In the genomic region with DNA sequence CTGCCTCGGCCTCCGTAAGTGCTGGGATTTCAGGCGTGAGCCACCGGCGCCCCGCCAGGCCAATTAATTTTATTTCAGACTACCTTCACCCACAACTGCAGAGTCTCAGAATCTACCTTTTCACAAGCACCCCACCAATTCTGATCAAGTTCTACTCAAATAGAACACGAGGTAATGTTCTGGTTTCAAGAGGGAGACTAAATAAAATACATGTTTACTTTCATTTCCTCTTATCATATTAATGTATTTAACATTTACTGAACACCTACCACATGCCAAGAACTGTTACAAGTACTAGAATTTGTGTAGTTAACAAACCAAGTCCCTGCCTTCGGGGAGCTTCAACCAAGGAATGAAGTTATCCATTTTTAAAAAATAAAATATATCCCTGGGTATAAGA, we compare ENCODE assay signal across 1 cellular context.
TF ChIP-seq lines count a peak whose summit lies in the region.

No MANE protein-coding gene starts in this region.

TF ChIP-seq in GM12878, 131 proteins besides CTCF, POLR2A, EP300 and RAD21:
- TF ChIP-seq, protein P1, sequence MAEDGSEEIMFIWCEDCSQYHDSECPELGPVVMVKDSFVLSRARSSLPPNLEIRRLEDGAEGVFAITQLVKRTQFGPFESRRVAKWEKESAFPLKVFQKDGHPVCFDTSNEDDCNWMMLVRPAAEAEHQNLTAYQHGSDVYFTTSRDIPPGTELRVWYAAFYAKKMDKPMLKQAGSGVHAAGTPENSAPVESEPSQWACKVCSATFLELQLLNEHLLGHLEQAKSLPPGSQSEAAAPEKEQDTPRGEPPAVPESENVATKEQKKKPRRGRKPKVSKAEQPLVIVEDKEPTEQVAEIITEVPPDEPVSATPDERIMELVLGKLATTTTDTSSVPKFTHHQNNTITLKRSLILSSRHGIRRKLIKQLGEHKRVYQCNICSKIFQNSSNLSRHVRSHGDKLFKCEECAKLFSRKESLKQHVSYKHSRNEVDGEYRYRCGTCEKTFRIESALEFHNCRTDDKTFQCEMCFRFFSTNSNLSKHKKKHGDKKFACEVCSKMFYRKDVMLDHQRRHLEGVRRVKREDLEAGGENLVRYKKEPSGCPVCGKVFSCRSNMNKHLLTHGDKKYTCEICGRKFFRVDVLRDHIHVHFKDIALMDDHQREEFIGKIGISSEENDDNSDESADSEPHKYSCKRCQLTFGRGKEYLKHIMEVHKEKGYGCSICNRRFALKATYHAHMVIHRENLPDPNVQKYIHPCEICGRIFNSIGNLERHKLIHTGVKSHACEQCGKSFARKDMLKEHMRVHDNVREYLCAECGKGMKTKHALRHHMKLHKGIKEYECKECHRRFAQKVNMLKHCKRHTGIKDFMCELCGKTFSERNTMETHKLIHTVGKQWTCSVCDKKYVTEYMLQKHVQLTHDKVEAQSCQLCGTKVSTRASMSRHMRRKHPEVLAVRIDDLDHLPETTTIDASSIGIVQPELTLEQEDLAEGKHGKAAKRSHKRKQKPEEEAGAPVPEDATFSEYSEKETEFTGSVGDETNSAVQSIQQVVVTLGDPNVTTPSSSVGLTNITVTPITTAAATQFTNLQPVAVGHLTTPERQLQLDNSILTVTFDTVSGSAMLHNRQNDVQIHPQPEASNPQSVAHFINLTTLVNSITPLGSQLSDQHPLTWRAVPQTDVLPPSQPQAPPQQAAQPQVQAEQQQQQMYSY (CRISPR knock-in tag; IDR thresholded peaks at IDR 0.05): no peak
- peak; percentile 66 for TF ChIP-seq SPI1 (IDR thresholded peaks at IDR 0.05; ENCODE audit: borderline replicate concordance, insufficient read depth, low read depth, low read length)
